In genomic region chr12:124683725-124684124, GRCh38 we compare ENCODE assay signal across 20 cellular contexts.
A peak's percentile ranks its signal among the peaks of the same experiment; 100 is the strongest.
DNase-seq lines count a peak whose midpoint lies in the region; ATAC-seq and TF ChIP-seq lines count a peak whose summit lies in the region.
"Had no signal": no experiment of that assay in that cellular context is flagged by ENCODE, and none has a peak within 500 bp of the region (broad histone marks: within the 10 kb centered on the region; RNA-seq: fewer than 3 reads in every experiment).

No MANE protein-coding gene starts in this region.

- 0 out of 2 replicates have a peak overlapping the region, but pooled peaks have one; percentile 71 for H3K4me2 ChIP-seq in HCT116 (ENCODE audit: low read length)

- H3K36me3 ChIP-seq in HCT116 (ENCODE audit: control insufficient read depth in 1 of 2, insufficient read depth in 2 of 2, low read length in 2 of 2) (no peaks in the 10 kb centered on the region), lower lobe of right lung (no peaks in the 10 kb centered on the region), stomach (no peaks in the 10 kb centered on the region)
- H3K36me3 ChIP-seq: neutrophil had no signal

- ATAC-seq in HCT116 (no peak), WTC11 (no peak), lower lobe of right lung (no peak), HG03095 (IDR thresholded peaks at IDR 0.05; ENCODE audit: unreplicated experiment) (no peak)

- no peak for TF ChIP-seq RAD21 in HCT116 (IDR thresholded peaks at IDR 0.05; ENCODE audit: low read depth)

- H3K9me3 ChIP-seq in HCT116 (ENCODE audit: control insufficient read depth in 1 of 2, insufficient read depth in 1 of 2, low read depth in 1 of 2, low read length in 2 of 2), result peaks cover 0 to 4% of the 10 kb centered on the region in 2 experiments; a peak in 1 of 4 replicates
- no peaks in the 10 kb centered on the region for H3K9me3 ChIP-seq in lower lobe of right lung
- H3K9me3 ChIP-seq in stomach, result no peaks in the 10 kb centered on the region
- H3K9me3 ChIP-seq: neutrophil had no signal

- H3K4me1 Mint-ChIP-seq in WTC11, result peaks cover 52% of the 10 kb centered on the region

- DNase-seq in HCT116 (ENCODE audit: low read depth, low spot score) (no peak), WTC11 (ENCODE audit: low spot score) (no peak), lower lobe of right lung (no peak), stomach (no peak), NCI-H1048 (lab: John Stamatoyannopoulos, UW) (no peak), mesenteric fat pad (ENCODE audit: low spot score) (no peak), amygdala (lab: John Stamatoyannopoulos, UW) (no peak)
- DNase-seq: activated CD4-positive, CD25-positive, alpha-beta regulatory T cell treated with anti-CD3 and anti-CD28 coated beads, Interleukin-2, amount 50 U/mL, for 72 hours; activated naive CD8-positive, alpha-beta T cell treated with anti-CD3 and anti-CD28 coated beads, Interleukin-2, amount 10 ng/mL, durations not matched to agents 7 days and 5 days; COR-L47; KG1; midbrain; NCI-H2081; NCI-H526; retina; stimulated activated naive CD4-positive, alpha-beta T cell treated with Interleukin-2 at 50 U/mL for 16 hours; T-helper 9 cell had no signal

- no peaks in the 10 kb centered on the region for H3K9me3 Mint-ChIP-seq in WTC11
- H3K9me3 Mint-ChIP-seq: activated naive CD8-positive, alpha-beta T cell treated with anti-CD3 and anti-CD28 coated beads, Interleukin-2, amount 10 ng/mL, durations not matched to agents 7 days and 5 days had no signal

- POLR2A ChIA-PET in HCT116 (lab: Charles Lee) (no interaction called here), WTC11 (lab: Charles Lee) (interaction anchor here (0.5 kb wide), 1 partner anchor 111 kb away, joined by 3 read pairs; no protein-coding TSS in a partner anchor)

- intact Hi-C loops in HCT116 (cut with micrococcal nuclease) (loop anchor here (5.0 kb wide), 1 partner anchor 116 kb away; the partner anchor contains the start of gene NCOR2), lower lobe of right lung (cut with DNase I) (no loop called here), stomach (cut with DNase I; ENCODE audit: low total_unique reads) (no loop called here)

- RAD21 ChIA-PET in HCT116 (lab: Charles Lee; ENCODE audit: low non-redundant PET in 1 of 2, low total read pairs in 2 of 2, uncharacterized antibody in 2 of 2, unreplicated experiment in 2 of 2), result no interaction called here

- H3K4me1 ChIP-seq in HCT116 (ENCODE audit: control insufficient read depth in 1 of 2, insufficient read depth in 2 of 2, low read length in 2 of 2), result peaks cover 45 to 73% of the 10 kb centered on the region in 2 experiments
- H3K4me1 ChIP-seq in lower lobe of right lung, result peaks cover 91% of the 10 kb centered on the region
- peaks cover 59 to 91% (median 75%) of the 10 kb centered on the region in 4 donors for H3K4me1 ChIP-seq in stomach

- H3K9ac ChIP-seq in HCT116 (ENCODE audit: low read length), result no peak overlapping the region

- no peaks in the 10 kb centered on the region for H3K9me2 ChIP-seq in HCT116 (ENCODE audit: insufficient read depth)

- no peak overlapping the region for H2AFZ ChIP-seq in HCT116 (ENCODE audit: low read depth, low read length, poor library complexity, severe bottlenecking)

- H3K27me3 ChIP-seq in HCT116 (ENCODE audit: insufficient read depth, low read length) (no peaks in the 10 kb centered on the region), lower lobe of right lung (ENCODE audit: low read depth) (no peaks in the 10 kb centered on the region), stomach (no peaks in the 10 kb centered on the region)

- no peaks in the 10 kb centered on the region for H3K27me3 Mint-ChIP-seq in WTC11 (ENCODE audit: low read depth)

- H3K27ac ChIP-seq in HCT116 (ENCODE audit: low read depth, low read length) (no peak overlapping the region), lower lobe of right lung (peak overlapping the region; percentile 68), stomach (peak overlapping the region in 4 of 5 donors; percentile 78 to 84 (median 81))
- H3K27ac ChIP-seq: neutrophil had no signal

- H3K27ac Mint-ChIP-seq in WTC11, result peak overlapping the region; percentile 60; the same call in 1 of the 2 replicates

- H3K4me3 Mint-ChIP-seq in WTC11, result no peak overlapping the region
- H3K4me3 Mint-ChIP-seq: activated naive CD8-positive, alpha-beta T cell treated with anti-CD3 and anti-CD28 coated beads, Interleukin-2, amount 10 ng/mL, durations not matched to agents 7 days and 5 days; activated T-helper 1 cell treated with anti-CD3 and anti-CD28 coated beads, Interleukin-12 subunit alpha, Interleukin-12 subunit beta, Interleukin-2, Interleukin-4 antibody, amounts not matched to agents 30 ng/mL and 10 ng/mL and 1 ng/mL, durations not matched to agents 14 hours and 24 hours and 36 hours had no signal

- no peak for TF ChIP-seq CTCF in HCT116 (IDR thresholded peaks at IDR 0.05 in 2 of 3, conservative IDR thresholded peaks at IDR 0.05 in 1 of 3; ENCODE audit: borderline replicate concordance in 1 of 3, insufficient read depth in 1 of 3, low read depth in 2 of 3, low read length in 2 of 3)
- TF ChIP-seq CTCF in WTC11 (IDR thresholded peaks at IDR 0.05), result no peak
- no peak for TF ChIP-seq CTCF in lower lobe of right lung (IDR thresholded peaks at IDR 0.05)
- TF ChIP-seq CTCF in stomach (IDR thresholded peaks at IDR 0.05), result no peak

- no peaks in the 10 kb centered on the region for H4K20me1 ChIP-seq in HCT116 (ENCODE audit: insufficient read depth)

- TF ChIP-seq POLR2A in HCT116 (IDR thresholded peaks at IDR 0.05; ENCODE audit: borderline replicate concordance, extremely low read depth, insufficient read depth, insufficient read length) (no peak), stomach (IDR thresholded peaks at IDR 0.05) (no peak)

- no peaks in the 10 kb centered on the region for H3K36me3 Mint-ChIP-seq in WTC11

- BruUV-seq in HCT116 (replicated peaks; lab: Mats Ljungman, UMichigan), result no TSS peak

- H3K4me3 ChIP-seq in HCT116 (replicated peaks in 1 of 2; ENCODE audit: low read depth in 1 of 2, low read length in 2 of 2) (no peak overlapping the region), lower lobe of right lung (no peak overlapping the region), stomach (no peak overlapping the region)

- WGBS in stomach, 5 donors, result 75 to 86% (median 76%) methylated on average over 5 of the region's 5 CpGs

- TF ChIP-seq EP300 in stomach (IDR thresholded peaks at IDR 0.05), result no peak

- CTCF ChIA-PET in HCT116 (lab: Charles Lee), result no interaction called here
- CTCF ChIA-PET in WTC11 (lab: Charles Lee), result interaction anchor here (1.7 to 2.3 kb wide), 2 partner anchors 88 to 117 kb away, joined by 5 read pairs; no protein-coding TSS in a partner anchor

- no peaks in the 10 kb centered on the region for H3K79me2 ChIP-seq in HCT116 (ENCODE audit: insufficient read depth, low read length)

TF ChIP-seq in HCT116, 20 proteins besides CTCF, POLR2A, EP300 and RAD21:
- TF ChIP-seq MAX (IDR thresholded peaks at IDR 0.05), result 0 out of 2 replicates have a peak, but pooled peaks have one; percentile 18
- TF ChIP-seq SRF (IDR thresholded peaks at IDR 0.05; ENCODE audit: low read depth), result no peak

TF ChIP-seq in WTC11, 78 proteins besides CTCF, POLR2A, EP300 and RAD21 (continues in another document):
- TF ChIP-seq ZNF671 (CRISPR knock-in tag; IDR thresholded peaks at IDR 0.05), result no peak
- TF ChIP-seq IRF1 (CRISPR knock-in tag; IDR thresholded peaks at IDR 0.05), result no peak
- TF ChIP-seq CREM (CRISPR knock-in tag; IDR thresholded peaks at IDR 0.05), result no peak
- TF ChIP-seq ZNF219 (CRISPR knock-in tag; IDR thresholded peaks at IDR 0.05; ENCODE audit: borderline replicate concordance), result no peak
- no peak for TF ChIP-seq ATF2 (CRISPR knock-in tag; IDR thresholded peaks at IDR 0.05; ENCODE audit: borderline replicate concordance, low read depth)
- TF ChIP-seq MLX (CRISPR knock-in tag; IDR thresholded peaks at IDR 0.05), result no peak
- TF ChIP-seq NFATC4 (CRISPR knock-in tag; IDR thresholded peaks at IDR 0.05), result no peak
- TF ChIP-seq MXD4 (CRISPR knock-in tag; IDR thresholded peaks at IDR 0.05; ENCODE audit: borderline replicate concordance), result no peak
- no peak for TF ChIP-seq ZNF416 (CRISPR knock-in tag; IDR thresholded peaks at IDR 0.05)
- no peak for TF ChIP-seq CDX4 (CRISPR knock-in tag; IDR thresholded peaks at IDR 0.05; ENCODE audit: borderline replicate concordance)

Comparison
In these comparisons a context has a peak if more than half of its experiments do, and no peak if none do; other contexts are left out.
1. Of the 4 proteins assayed by ChIP-seq in both WTC11 and HCT116: peak only in WTC11: none; only in HCT116: MAX; in both: none; in neither: 3.